ENCODE assay signal across 13 cellular contexts in genomic region chr16:47644166-47644565, GRCh38.
DNase-seq lines count a peak whose midpoint lies in the region; TF ChIP-seq lines count a peak whose summit lies in the region.
"Had no signal": no experiment of that assay in that cellular context is flagged by ENCODE, and none has a peak within 500 bp of the region (broad histone marks: within the 10 kb centered on the region; RNA-seq: fewer than 3 reads in every experiment).

No MANE protein-coding gene starts in this region.

- DNase-seq in GM03348 (ENCODE audit: low spot score) (peak; percentile 56), RWPE1 (ENCODE audit: low spot score) (peak; percentile 3), fibroblast of mammary gland (ENCODE audit: low read depth) (peak; percentile 78), non-pigmented ciliary epithelial cell (ENCODE audit: low read depth) (peak; percentile 96), RKO (ENCODE audit: low spot score) (no peak), OCI-LY7 (ENCODE audit: low spot score) (no peak), T1000 (lab: John Stamatoyannopoulos, UW) (no peak), amygdala (lab: John Stamatoyannopoulos, UW) (no peak)
- DNase-seq: activated B cell treated with CpG ODN at 0.5 μM for 24 hours; activated effector memory CD4-positive, alpha-beta T cell treated with Interleukin-2 at 50 U/mL for 16 hours; NCI-H1105; PC-9; stimulated activated naive CD4-positive, alpha-beta T cell had no signal

- peaks cover 37% of the 10 kb centered on the region for H3K36me3 ChIP-seq in OCI-LY7 (ENCODE audit: insufficient read depth, low read length)

- H3K4me3 ChIP-seq in fibroblast of mammary gland (ENCODE audit: control insufficient read depth, low read depth, low read length) (no peak overlapping the region), OCI-LY7 (ENCODE audit: low read depth, low read length, poor library complexity, severe bottlenecking) (no peak overlapping the region)
- H3K4me3 ChIP-seq: PC-9 had no signal

- H3K27ac ChIP-seq in RWPE1 (no peak overlapping the region), OCI-LY7 (ENCODE audit: low read depth, low read length, poor library complexity, severe bottlenecking) (no peak overlapping the region)
- H3K27ac ChIP-seq: PC-9 had no signal

- TF ChIP-seq CTCF in RWPE1 (conservative IDR thresholded peaks at IDR 0.05; ENCODE audit: low read depth): no peak
- no peak for TF ChIP-seq CTCF in fibroblast of mammary gland (conservative IDR thresholded peaks at IDR 0.05; ENCODE audit: control insufficient read depth, insufficient read depth, low read depth, low read length)
- no peak for TF ChIP-seq CTCF in OCI-LY7 (conservative IDR thresholded peaks at IDR 0.05; ENCODE audit: low read length)

- H2AFZ ChIP-seq in OCI-LY7 (ENCODE audit: low read length): no peak overlapping the region
- H2AFZ ChIP-seq: PC-9 had no signal

- no peaks in the 10 kb centered on the region for H3K4me1 ChIP-seq in OCI-LY7 (ENCODE audit: insufficient read depth, low read length, poor library complexity, severe bottlenecking)

- no peaks in the 10 kb centered on the region for H3K79me2 ChIP-seq in OCI-LY7 (ENCODE audit: insufficient read depth, low read depth, low read length)

- H3K9me2 ChIP-seq in OCI-LY7 (ENCODE audit: insufficient read depth, low read length): no peaks in the 10 kb centered on the region

- POLR2A ChIA-PET in RWPE1 (lab: Yijun Ruan, JAX; ENCODE audit: low non-redundant PET): no interaction called here
- POLR2A ChIA-PET in OCI-LY7 (lab: Charles Lee): interaction anchor here (1.1 to 1.2 kb wide), 2 partner anchors 9 to 28 kb away, joined by 3 read pairs; no protein-coding TSS in a partner anchor

- H4K20me1 ChIP-seq in OCI-LY7 (ENCODE audit: insufficient read depth, low read length): no peaks in the 10 kb centered on the region

- intact Hi-C loops in OCI-LY7 (cut with micrococcal nuclease; ENCODE audit: unreplicated experiment): no loop called here

- H3K4me2 ChIP-seq in OCI-LY7 (ENCODE audit: low read length): no peak overlapping the region
- H3K4me2 ChIP-seq: PC-9 had no signal

- CTCF ChIA-PET in RWPE1 (lab: Yijun Ruan, JAX): interaction anchor here (0.6 kb wide), 1 partner anchor 447 kb away, joined by 3 read pairs; no protein-coding TSS in a partner anchor
- CTCF ChIA-PET in OCI-LY7 (lab: Charles Lee; ENCODE audit: unreplicated experiment): no interaction called here

- no peaks in the 10 kb centered on the region for H3K9me3 ChIP-seq in OCI-LY7 (ENCODE audit: low read length)

- no TSS peak for BruUV-seq in OCI-LY7 (replicated peaks; lab: Mats Ljungman, UMichigan)

Comparison
In these comparisons a context has a peak if more than half of its experiments do, and no peak if none do; other contexts are left out.
1. DNase-seq: peak in GM03348 (single experiment), RWPE1 (single experiment), fibroblast of mammary gland (single experiment) and non-pigmented ciliary epithelial cell (single experiment); none in RKO (single experiment), OCI-LY7 (single experiment), T1000 (single experiment) and amygdala (0 of 56).